8 cellular contexts compared by ENCODE assay signal in genomic region chr4:15457401-15458201, GRCh38. TPM values are rescaled to one million over a fixed set of nuclear protein-coding genes. Genes with fewer than 3 reads are reported as not detected.
DNase-seq lines count a peak whose midpoint lies in the region; ATAC-seq, FAIRE-seq and TF ChIP-seq lines count a peak whose summit lies in the region.

No MANE protein-coding gene starts in this region.

- no peaks in the 10 kb centered on the region for H4K20me1 ChIP-seq in HepG2 (ENCODE audit: insufficient read depth, low read length)

- H3K9me3 ChIP-seq in HepG2 (ENCODE audit: low read length) (no peaks in the 10 kb centered on the region), uterus (no peaks in the 10 kb centered on the region)

- no peak overlapping the region for H3K27ac ChIP-seq in HepG2 (ENCODE audit: extremely low read length, insufficient read depth, low read length)
- H3K27ac ChIP-seq in uterus: peak overlapping the region; percentile 47 to 63

- H3K36me3 ChIP-seq in HepG2 (replicated peaks in 1 of 2; ENCODE audit: control insufficient read depth in 1 of 2, insufficient read depth in 2 of 2, low read length in 2 of 2): no peaks in the 10 kb centered on the region
- H3K36me3 ChIP-seq in uterus: no peaks in the 10 kb centered on the region

- ATAC-seq in GM18909 (IDR thresholded peaks at IDR 0.05; ENCODE audit: poor library complexity, unreplicated experiment) (peak; percentile 98), HG03064 (IDR thresholded peaks at IDR 0.05; ENCODE audit: low read depth, unreplicated experiment) (peak; percentile 86), HepG2 (peak; percentile 80)

- H3K9ac ChIP-seq in HepG2 (ENCODE audit: insufficient read depth, low read depth, low read length): no peak overlapping the region

- no peak for TF ChIP-seq RAD21 in HepG2 (CRISPR knock-in tag; IDR thresholded peaks at IDR 0.05)

- in situ Hi-C loops in HepG2 (cut with HindIII; ENCODE audit: extremely low pct_ligation_motif_present, low pct_unique_long_range_greater_than_20kb): loop anchor here (5.0 kb wide), 1 partner anchor 220 kb away; no protein-coding TSS in a partner anchor

- no peaks in the 10 kb centered on the region for H3K27me3 ChIP-seq in HepG2 (ENCODE audit: control insufficient read depth in 1 of 2, insufficient read depth in 2 of 2, low read length in 2 of 2)
- no peaks in the 10 kb centered on the region for H3K27me3 ChIP-seq in uterus

- intact Hi-C loops in HepG2 (cut with micrococcal nuclease; ENCODE audit: unreplicated experiment): loop anchor here (1.0 kb wide), 1 partner anchor 226 kb away; no protein-coding TSS in a partner anchor
- intact Hi-C loops in uterus (cut with DNase I; ENCODE audit: low total_unique reads): loop anchor here (5.0 kb wide), 1 partner anchor 225 kb away; no protein-coding TSS in a partner anchor

- 4% methylated on average over 7 of the region's 7 CpGs for WGBS in HepG2 (ENCODE audit: low lambda C conversion rate)

- FAIRE-seq in HepG2 (lab: Jason Lieb, UNC) (peak; percentile 82), GM12892 (lab: Jason Lieb, UNC) (no peak)

- POLR2A ChIA-PET in HepG2 (lab: Yijun Ruan, JAX): no interaction called here

- TF ChIP-seq CTCF in HepG2 (CRISPR knock-in tag; IDR thresholded peaks at IDR 0.05) (peak; percentile 69), uterus (IDR thresholded peaks at IDR 0.05) (peak; percentile 73 to 86 (median 82))

- no peaks in the 10 kb centered on the region for H3K4me1 ChIP-seq in HepG2 (ENCODE audit: insufficient read depth, low read length)
- H3K4me1 ChIP-seq in uterus: no peaks in the 10 kb centered on the region

- H3K4me3 ChIP-seq in HepG2 (replicated peaks in 1 of 3; ENCODE audit: insufficient read depth in 1 of 3, low read depth in 2 of 3, low read length in 3 of 3) (no peak overlapping the region), uterus (no peak overlapping the region)

- TF ChIP-seq EP300 in HepG2 (IDR thresholded peaks at IDR 0.05; ENCODE audit: low read depth in 2 of 2, low read length in 2 of 2) (no peak), HepG2 (CRISPR knock-in tag; IDR thresholded peaks at IDR 0.05; ENCODE audit: borderline replicate concordance) (no peak)

- H2AFZ ChIP-seq in HepG2 (ENCODE audit: low read length): no peak overlapping the region

- H3K4me2 ChIP-seq in HepG2 (ENCODE audit: low read depth, low read length): no peak overlapping the region

- no TSS peak for BruUV-seq in HepG2 (replicated peaks; lab: Mats Ljungman, UMichigan)

- H3K79me2 ChIP-seq in HepG2 (ENCODE audit: insufficient read depth, low read length): no peaks in the 10 kb centered on the region

- no peak for TF ChIP-seq POLR2A in HepG2 (IDR thresholded peaks at IDR 0.05; ENCODE audit: insufficient read depth in 1 of 2, low read depth in 2 of 2, low read length in 2 of 2)
- no peak for TF ChIP-seq POLR2A in uterus (IDR thresholded peaks at IDR 0.05)
- TF ChIP-seq POLR2A in GM12892 (IDR thresholded peaks at IDR 0.05; ENCODE audit: low read depth, low read length): no peak

- CTCF ChIA-PET in HepG2 (lab: Yijun Ruan, JAX; ENCODE audit: low intra/inter-chr PET ratio, low total read pairs): interaction anchor here (0.7 to 1.3 kb wide), 2 partner anchors 219 to 226 kb away, joined by 3 to 6 read pairs; no protein-coding TSS in a partner anchor

- peak; percentile 38 for DNase-seq in COLO829 (ENCODE audit: low spot score)
- DNase-seq in NCI-H82 treated with DMSO at 0.1 percent for 48 hours (lab: John Stamatoyannopoulos, UW; ENCODE audit: unreplicated experiment): peak; percentile 21
- DNase-seq in central memory CD4-positive, alpha-beta T cell: peak; percentile 28
- peak; percentile 24 for DNase-seq in HepG2 (ENCODE audit: low spot score)
- DNase-seq in uterus: no peak
- DNase-seq in GM12892 (ENCODE audit: insufficient read length): no peak

TF ChIP-seq in HepG2, 621 proteins besides CTCF, POLR2A, EP300 and RAD21:
- TF ChIP-seq HIC2 (CRISPR knock-in tag; IDR thresholded peaks at IDR 0.05; ENCODE audit: low read depth): no peak
- TF ChIP-seq STAG1 (CRISPR knock-in tag; IDR thresholded peaks at IDR 0.05): peak; percentile 60
- no peak for TF ChIP-seq AGO2 (optimal IDR thresholded peaks at IDR 0.05; ENCODE audit: low read depth, low read length)

RNA-seq across cellular contexts. Expression of gene CC2D2A, which starts 12.1 kb away (rescaled TPM):
- 6.5 and 7.2 TPM in 2 replicates for total RNA-seq in HepG2 (2016; rRNA removed; fragmentation: Illumina TruSeq; extraction: Trizol)
- total RNA-seq in HepG2 (2016; cell fraction: cytosol; rRNA removed; fragmentation: Illumina TruSeq; extraction: Trizol; ENCODE audit: low read depth): 1.8 and 1.9 TPM in 2 replicates
- 7.4 and 8.8 TPM in 2 replicates for total RNA-seq in HepG2 (2016; cell fraction: insoluble cytoplasmic fraction; rRNA removed; fragmentation: Illumina TruSeq; extraction: Trizol)
- 3.2 and 3.5 TPM in 2 replicates for total RNA-seq in HepG2 (2016; cell fraction: membrane; rRNA removed; fragmentation: Illumina TruSeq; extraction: Trizol)
- total RNA-seq in HepG2 (2016; cell fraction: nucleus; rRNA removed; fragmentation: Illumina TruSeq; extraction: Trizol): 8.4 and 12.6 TPM in 2 replicates
- polyA plus RNA-seq in HepG2 (2011; rRNA removed): 2.4 and 4.2 TPM in 2 replicates
- 1.4 and 3.5 TPM in 2 replicates for polyA plus RNA-seq in HepG2 (2011; cell fraction: cytosol; rRNA removed)
- 5.0 and 6.6 TPM in 2 replicates for polyA plus RNA-seq in HepG2 (2011; cell fraction: nucleus; rRNA removed)
- polyA plus RNA-seq in HepG2 (2012): 2.4 and 4.9 TPM in 2 replicates
- 1.2 TPM in 2 replicates for polyA plus RNA-seq in HepG2 (2016; cell fraction: cytosol; fragmentation: Illumina TruSeq; extraction: Trizol; ENCODE audit: low read depth)
- 6.8 and 6.9 TPM in 2 replicates for polyA plus RNA-seq in HepG2 (2016; cell fraction: insoluble cytoplasmic fraction; fragmentation: Illumina TruSeq; extraction: Trizol; ENCODE audit: low read depth)
- polyA plus RNA-seq in HepG2 (2016; cell fraction: membrane; fragmentation: Illumina TruSeq; extraction: Trizol; ENCODE audit: low read depth): 1.3 and 2.0 TPM in 2 replicates
- polyA plus RNA-seq in HepG2 (2016; cell fraction: nucleus; fragmentation: Illumina TruSeq; extraction: Trizol; ENCODE audit: insufficient read depth, low read depth): 9.0 and 12.6 TPM in 2 replicates
- 2.0 and 7.9 TPM in 2 replicates for polyA minus RNA-seq in HepG2 (2011; rRNA and poly(A)+ RNA removed; ENCODE audit: low replicate concordance)
- polyA minus RNA-seq in HepG2 (2011; cell fraction: cytosol; rRNA and poly(A)+ RNA removed): 2.5 and 2.9 TPM in 2 replicates
- polyA minus RNA-seq in HepG2 (2011; cell fraction: nucleus; rRNA and poly(A)+ RNA removed): 8.5 and 10.7 TPM in 2 replicates
- total RNA-seq in uterus: 10 to 100 TPM; 16.8 to 54.4 (median 33.9) TPM
- polyA plus RNA-seq in GM12892 (2012; ENCODE audit: missing spikeins): 1.3 TPM

RNA-seq across cellular contexts. Expression of gene C1QTNF7, which starts 29.8 kb away (rescaled TPM):
- total RNA-seq in HepG2 (2016; rRNA removed; fragmentation: Illumina TruSeq; extraction: Trizol): not detected in 2 replicates
- total RNA-seq in HepG2 (2016; cell fraction: cytosol; rRNA removed; fragmentation: Illumina TruSeq; extraction: Trizol; ENCODE audit: low read depth): not detected in 2 replicates
- total RNA-seq in HepG2 (2016; cell fraction: insoluble cytoplasmic fraction; rRNA removed; fragmentation: Illumina TruSeq; extraction: Trizol): not detected in 2 replicates
- not detected in 2 replicates for total RNA-seq in HepG2 (2016; cell fraction: membrane; rRNA removed; fragmentation: Illumina TruSeq; extraction: Trizol)
- not detected in 2 replicates for total RNA-seq in HepG2 (2016; cell fraction: nucleus; rRNA removed; fragmentation: Illumina TruSeq; extraction: Trizol)
- not detected in 2 replicates for polyA plus RNA-seq in HepG2 (2011; rRNA removed)
- not detected in 2 replicates for polyA plus RNA-seq in HepG2 (2011; cell fraction: cytosol; rRNA removed)
- not detected in 2 replicates for polyA plus RNA-seq in HepG2 (2011; cell fraction: nucleus; rRNA removed)
- polyA plus RNA-seq in HepG2 (2012): not detected in 2 replicates
- polyA plus RNA-seq in HepG2 (2016; cell fraction: cytosol; fragmentation: Illumina TruSeq; extraction: Trizol; ENCODE audit: low read depth): not detected in 2 replicates
- polyA plus RNA-seq in HepG2 (2016; cell fraction: insoluble cytoplasmic fraction; fragmentation: Illumina TruSeq; extraction: Trizol; ENCODE audit: low read depth): not detected in 2 replicates
- not detected in 2 replicates for polyA plus RNA-seq in HepG2 (2016; cell fraction: membrane; fragmentation: Illumina TruSeq; extraction: Trizol; ENCODE audit: low read depth)
- not detected in 2 replicates for polyA plus RNA-seq in HepG2 (2016; cell fraction: nucleus; fragmentation: Illumina TruSeq; extraction: Trizol; ENCODE audit: insufficient read depth, low read depth)
- polyA minus RNA-seq in HepG2 (2011; rRNA and poly(A)+ RNA removed; ENCODE audit: low replicate concordance): not detected in 2 replicates
- polyA minus RNA-seq in HepG2 (2011; cell fraction: cytosol; rRNA and poly(A)+ RNA removed): not detected in 2 replicates
- polyA minus RNA-seq in HepG2 (2011; cell fraction: nucleus; rRNA and poly(A)+ RNA removed): not detected in 2 replicates
- 10 to 100 TPM in 3 of 4 donors, 1 to 10 TPM in 1; 6.1 to 31.5 (median 12.9) TPM for total RNA-seq in uterus
- not detected for polyA plus RNA-seq in GM12892 (2012; ENCODE audit: missing spikeins)

Comparison
In these comparisons a context has a peak if more than half of its experiments do, and no peak if none do; other contexts are left out.
1. DNase-seq: peak in COLO829 (single experiment), NCI-H82 treated with DMSO at 0.1 percent for 48 hours (single experiment), central memory CD4-positive, alpha-beta T cell (single experiment) and HepG2 (single experiment); none in uterus (0 of 2) and GM12892 (single experiment).
2. RNA of gene C1QTNF7, which starts 29.8 kb away (total RNA-seq): 6.1 to 31.5 TPM in uterus; not detected in HepG2; every median in the first group is over 4 times any median in the second.
3. Peak in every context shown above with its lines, with median percentiles within 50 percentile points of each other: ATAC-seq.